ENCODE assay signal across 7 cellular contexts in the genomic region with DNA sequence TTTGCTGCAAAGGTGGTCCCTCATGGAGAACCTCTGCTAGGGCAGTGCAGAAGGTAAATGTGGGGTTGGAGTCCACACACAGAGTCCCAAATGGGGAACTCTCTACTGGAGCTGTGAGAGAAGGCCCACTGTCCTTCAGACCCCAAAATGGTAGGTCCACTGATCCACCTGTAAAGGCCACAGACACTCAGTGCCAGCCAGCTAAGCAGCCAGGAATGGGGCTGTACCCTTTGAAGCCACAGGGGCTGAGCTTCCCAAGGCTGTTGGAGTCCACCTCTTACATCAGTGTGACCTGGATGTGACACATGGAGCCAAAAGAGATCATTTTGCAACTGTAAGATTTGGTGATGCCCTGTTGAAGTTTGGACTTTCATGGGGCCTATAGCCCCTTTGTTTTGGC.
"Had no signal": no experiment of that assay in that cellular context is flagged by ENCODE, and none has a peak within 500 bp of the region (broad histone marks: within the 10 kb centered on the region; RNA-seq: fewer than 3 reads in every experiment).

No MANE protein-coding gene starts in this region.

- H3K4me1 ChIP-seq: HAP-1 had no signal

- DNase-seq: HFFc6, IMR-90 had no signal

- H3K4me2 ChIP-seq: GM23338 had no signal

- H3K36me3 ChIP-seq: HAP-1 had no signal

- H3K4me3 ChIP-seq: GM23338, HAP-1, K562 had no signal

- H3K27ac Mint-ChIP-seq: GM23338, HFFc6 had no signal

- H3K27ac ChIP-seq: HL-60 had no signal

- H3K4me3 Mint-ChIP-seq: GM23338, HFFc6 had no signal

- H3K9me3 Mint-ChIP-seq: HFFc6 had no signal

- ATAC-seq: GM23338, HCT116, K562 had no signal
